Comparison of ENCODE assay signal across 10 cellular contexts in genomic region chr21:37631319-37632117, GRCh38.
DNase-seq lines count a peak whose midpoint lies in the region; ATAC-seq, FAIRE-seq and TF ChIP-seq lines count a peak whose summit lies in the region.
"Had no signal": no experiment of that assay in that cellular context is flagged by ENCODE, and none has a peak within 500 bp of the region (broad histone marks: within the 10 kb centered on the region; RNA-seq: fewer than 3 reads in every experiment).

No MANE protein-coding gene starts in this region.

- peaks cover 15% of the 10 kb centered on the region for H3K4me1 ChIP-seq in osteoblast (ENCODE audit: insufficient read depth, low read length)
- H3K4me1 ChIP-seq in uterus, result peaks cover 0 to under 1% of the 10 kb centered on the region in 2 donors

- H3K36me3 ChIP-seq in bronchial epithelial cell (ENCODE audit: control insufficient read depth, insufficient read depth, low read length) (no peaks in the 10 kb centered on the region), osteoblast (ENCODE audit: insufficient read depth, low read length) (no peaks in the 10 kb centered on the region), uterus (no peaks in the 10 kb centered on the region)

- H3K4me3 ChIP-seq in bronchial epithelial cell (ENCODE audit: low read depth, low read length), result no peak overlapping the region
- H3K4me3 ChIP-seq in osteoblast (ENCODE audit: insufficient read depth, low read length), result peak overlapping the region; percentile 9
- H3K4me3 ChIP-seq in uterus, result no peak overlapping the region

- no peaks in the 10 kb centered on the region for H3K79me2 ChIP-seq in osteoblast (ENCODE audit: insufficient read depth, low read length)

- no peaks in the 10 kb centered on the region for H4K20me1 ChIP-seq in osteoblast (ENCODE audit: insufficient read depth, low read length)

- no peak for TF ChIP-seq CTCF in bronchial epithelial cell (IDR thresholded peaks at IDR 0.05; ENCODE audit: insufficient read depth, low read length, severe bottlenecking)
- TF ChIP-seq CTCF in osteoblast (IDR thresholded peaks at IDR 0.05; ENCODE audit: extremely low read depth, low read depth, low read length), result no peak
- TF ChIP-seq CTCF in uterus (IDR thresholded peaks at IDR 0.05), result no peak

- H2AFZ ChIP-seq in osteoblast (ENCODE audit: low read length), result peak overlapping the region; percentile 69

- peak; percentile 89 for FAIRE-seq in bronchial epithelial cell (lab: Jason Lieb, UNC)

- intact Hi-C loops in uterus (cut with DNase I; ENCODE audit: low total_unique reads) (no loop called here), left colon (cut with DNase I, micrococcal nuclease) (no loop called here)

- DNase-seq in bronchial epithelial cell (ENCODE audit: low read depth) (peak; percentile 93), osteoblast (ENCODE audit: insufficient read length, low spot score, missing footprints) (no peak), uterus (no peak), NCI-H748 (lab: John Stamatoyannopoulos, UW; ENCODE audit: unreplicated experiment) (no peak), left colon (no peak), NCI-H226 (no peak)
- DNase-seq: naive B cell, NCI-H1417 treated with DMSO at 0.1 percent for 48 hours had no signal

- H3K27ac ChIP-seq in osteoblast (ENCODE audit: low read depth, low read length), result no peak overlapping the region
- no peak overlapping the region for H3K27ac ChIP-seq in uterus

- H3K27me3 ChIP-seq in bronchial epithelial cell (ENCODE audit: control insufficient read depth, insufficient read depth, low read length) (no peaks in the 10 kb centered on the region), osteoblast (ENCODE audit: insufficient read depth, low read length) (peaks cover 13% of the 10 kb centered on the region), uterus (no peaks in the 10 kb centered on the region)

- TF ChIP-seq POLR2A in uterus (IDR thresholded peaks at IDR 0.05), result no peak

- ATAC-seq in GM18909 (IDR thresholded peaks at IDR 0.05; ENCODE audit: poor library complexity, unreplicated experiment) (peak; percentile 70), HG02885 (IDR thresholded peaks at IDR 0.05; ENCODE audit: poor library complexity, unreplicated experiment) (peak; percentile 88), left colon (no peak)

- H3K9me3 ChIP-seq in osteoblast (ENCODE audit: low read depth, low read length) (no peaks in the 10 kb centered on the region), uterus (no peaks in the 10 kb centered on the region)

- peak overlapping the region; percentile 37 for H3K4me2 ChIP-seq in osteoblast (ENCODE audit: insufficient read depth, low read length)
